8 cellular contexts compared by ENCODE assay signal in genomic region chr7:129292861-129293260, GRCh38.
"Had no signal": no experiment of that assay in that cellular context is flagged by ENCODE, and none has a peak within 500 bp of the region (broad histone marks: within the 10 kb centered on the region; RNA-seq: fewer than 3 reads in every experiment).

No MANE protein-coding gene starts in this region.

- DNase-seq: GDM1, GF-D8 had no signal

- FAIRE-seq: G401.6, GM12878, GM12891, GM12892, GM18507, GM19239 had no signal

- ATAC-seq: GM12878 had no signal

- H3K4me3 ChIP-seq: GM12878 had no signal
